ENCODE assay signal across 1 cellular context in the genomic region with DNA sequence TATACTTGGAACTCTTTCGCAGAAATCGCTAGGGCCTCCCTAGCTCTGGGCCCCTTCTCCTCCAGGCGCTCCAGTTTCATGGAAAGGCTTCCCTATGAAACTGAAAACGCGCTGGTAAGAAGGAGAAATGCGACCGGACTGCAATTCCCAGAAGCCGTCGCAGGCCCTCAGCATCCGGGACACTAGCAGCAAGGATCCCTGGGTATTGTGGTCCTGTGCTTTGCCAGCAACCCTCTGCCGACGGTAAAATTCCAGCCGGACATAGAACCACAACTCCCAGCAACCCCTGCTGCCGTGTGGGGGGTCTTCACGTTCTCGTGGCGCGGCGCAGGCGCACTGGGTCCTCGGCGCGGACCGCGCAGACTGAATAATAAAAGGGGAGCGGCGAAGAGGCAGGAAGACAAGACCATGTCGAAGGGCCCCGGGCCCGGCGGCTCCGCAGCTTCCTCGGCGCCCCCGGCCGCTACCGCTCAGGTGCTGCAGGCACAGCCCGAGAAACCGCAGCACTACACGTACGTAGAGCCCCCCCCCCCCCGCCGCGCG.
TF ChIP-seq lines count a peak whose summit lies in the region.

A gene with protein sequence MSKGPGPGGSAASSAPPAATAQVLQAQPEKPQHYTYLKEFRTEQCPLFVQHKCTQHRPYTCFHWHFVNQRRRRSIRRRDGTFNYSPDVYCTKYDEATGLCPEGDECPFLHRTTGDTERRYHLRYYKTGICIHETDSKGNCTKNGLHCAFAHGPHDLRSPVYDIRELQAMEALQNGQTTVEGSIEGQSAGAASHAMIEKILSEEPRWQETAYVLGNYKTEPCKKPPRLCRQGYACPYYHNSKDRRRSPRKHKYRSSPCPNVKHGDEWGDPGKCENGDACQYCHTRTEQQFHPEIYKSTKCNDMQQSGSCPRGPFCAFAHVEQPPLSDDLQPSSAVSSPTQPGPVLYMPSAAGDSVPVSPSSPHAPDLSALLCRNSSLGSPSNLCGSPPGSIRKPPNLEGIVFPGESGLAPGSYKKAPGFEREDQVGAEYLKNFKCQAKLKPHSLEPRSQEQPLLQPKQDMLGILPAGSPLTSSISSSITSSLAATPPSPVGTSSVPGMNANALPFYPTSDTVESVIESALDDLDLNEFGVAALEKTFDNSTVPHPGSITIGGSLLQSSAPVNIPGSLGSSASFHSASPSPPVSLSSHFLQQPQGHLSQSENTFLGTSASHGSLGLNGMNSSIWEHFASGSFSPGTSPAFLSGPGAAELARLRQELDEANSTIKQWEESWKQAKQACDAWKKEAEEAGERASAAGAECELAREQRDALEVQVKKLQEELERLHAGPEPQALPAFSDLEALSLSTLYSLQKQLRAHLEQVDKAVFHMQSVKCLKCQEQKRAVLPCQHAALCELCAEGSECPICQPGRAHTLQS (plus strand): TSS at position 334 of the 543 bp plus-strand sequence. CDS start 75 bp downstream, at position 409.

TF ChIP-seq in GM12878, 131 proteins besides CTCF, POLR2A, EP300 and RAD21 (continued from another document and continues in another):
- TF ChIP-seq, protein P1, sequence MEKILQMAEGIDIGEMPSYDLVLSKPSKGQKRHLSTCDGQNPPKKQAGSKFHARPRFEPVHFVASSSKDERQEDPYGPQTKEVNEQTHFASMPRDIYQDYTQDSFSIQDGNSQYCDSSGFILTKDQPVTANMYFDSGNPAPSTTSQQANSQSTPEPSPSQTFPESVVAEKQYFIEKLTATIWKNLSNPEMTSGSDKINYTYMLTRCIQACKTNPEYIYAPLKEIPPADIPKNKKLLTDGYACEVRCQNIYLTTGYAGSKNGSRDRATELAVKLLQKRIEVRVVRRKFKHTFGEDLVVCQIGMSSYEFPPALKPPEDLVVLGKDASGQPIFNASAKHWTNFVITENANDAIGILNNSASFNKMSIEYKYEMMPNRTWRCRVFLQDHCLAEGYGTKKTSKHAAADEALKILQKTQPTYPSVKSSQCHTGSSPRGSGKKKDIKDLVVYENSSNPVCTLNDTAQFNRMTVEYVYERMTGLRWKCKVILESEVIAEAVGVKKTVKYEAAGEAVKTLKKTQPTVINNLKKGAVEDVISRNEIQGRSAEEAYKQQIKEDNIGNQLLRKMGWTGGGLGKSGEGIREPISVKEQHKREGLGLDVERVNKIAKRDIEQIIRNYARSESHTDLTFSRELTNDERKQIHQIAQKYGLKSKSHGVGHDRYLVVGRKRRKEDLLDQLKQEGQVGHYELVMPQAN (conservative IDR thresholded peaks at IDR 0.05): no peak
- no peak for TF ChIP-seq ASH2L (IDR thresholded peaks at IDR 0.05; ENCODE audit: borderline replicate concordance, low read depth)
- TF ChIP-seq, protein P2, sequence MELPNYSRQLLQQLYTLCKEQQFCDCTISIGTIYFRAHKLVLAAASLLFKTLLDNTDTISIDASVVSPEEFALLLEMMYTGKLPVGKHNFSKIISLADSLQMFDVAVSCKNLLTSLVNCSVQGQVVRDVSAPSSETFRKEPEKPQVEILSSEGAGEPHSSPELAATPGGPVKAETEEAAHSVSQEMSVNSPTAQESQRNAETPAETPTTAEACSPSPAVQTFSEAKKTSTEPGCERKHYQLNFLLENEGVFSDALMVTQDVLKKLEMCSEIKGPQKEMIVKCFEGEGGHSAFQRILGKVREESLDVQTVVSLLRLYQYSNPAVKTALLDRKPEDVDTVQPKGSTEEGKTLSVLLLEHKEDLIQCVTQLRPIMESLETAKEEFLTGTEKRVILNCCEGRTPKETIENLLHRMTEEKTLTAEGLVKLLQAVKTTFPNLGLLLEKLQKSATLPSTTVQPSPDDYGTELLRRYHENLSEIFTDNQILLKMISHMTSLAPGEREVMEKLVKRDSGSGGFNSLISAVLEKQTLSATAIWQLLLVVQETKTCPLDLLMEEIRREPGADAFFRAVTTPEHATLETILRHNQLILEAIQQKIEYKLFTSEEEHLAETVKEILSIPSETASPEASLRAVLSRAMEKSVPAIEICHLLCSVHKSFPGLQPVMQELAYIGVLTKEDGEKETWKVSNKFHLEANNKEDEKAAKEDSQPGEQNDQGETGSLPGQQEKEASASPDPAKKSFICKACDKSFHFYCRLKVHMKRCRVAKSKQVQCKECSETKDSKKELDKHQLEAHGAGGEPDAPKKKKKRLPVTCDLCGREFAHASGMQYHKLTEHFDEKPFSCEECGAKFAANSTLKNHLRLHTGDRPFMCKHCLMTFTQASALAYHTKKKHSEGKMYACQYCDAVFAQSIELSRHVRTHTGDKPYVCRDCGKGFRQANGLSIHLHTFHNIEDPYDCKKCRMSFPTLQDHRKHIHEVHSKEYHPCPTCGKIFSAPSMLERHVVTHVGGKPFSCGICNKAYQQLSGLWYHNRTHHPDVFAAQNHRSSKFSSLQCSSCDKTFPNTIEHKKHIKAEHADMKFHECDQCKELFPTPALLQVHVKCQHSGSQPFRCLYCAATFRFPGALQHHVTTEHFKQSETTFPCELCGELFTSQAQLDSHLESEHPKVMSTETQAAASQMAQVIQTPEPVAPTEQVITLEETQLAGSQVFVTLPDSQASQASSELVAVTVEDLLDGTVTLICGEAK (IDR thresholded peaks at IDR 0.05; ENCODE audit: borderline replicate concordance): peak; percentile 58; the same call in 1 of the 2 replicates
- no peak for TF ChIP-seq CHD1 (IDR thresholded peaks at IDR 0.05; ENCODE audit: low read depth, low read length)
- TF ChIP-seq DPF2 (IDR thresholded peaks at IDR 0.05): peak; percentile 62; the same call in 1 of the 2 replicates
- 0 out of 2 replicates have a peak, but pooled peaks have one; percentile 31 for TF ChIP-seq TAF1 (IDR thresholded peaks at IDR 0.05; ENCODE audit: borderline replicate concordance, low read depth, low read length)
- TF ChIP-seq RUNX3 (IDR thresholded peaks at IDR 0.05; ENCODE audit: low read length): peak; percentile 66; the same call in 1 of the 2 replicates
- peak; percentile 100 for TF ChIP-seq IKZF1 (conservative IDR thresholded peaks at IDR 0.05)
- TF ChIP-seq NR2C1 (IDR thresholded peaks at IDR 0.05): peak; percentile 87
- TF ChIP-seq MTA2 (IDR thresholded peaks at IDR 0.05; ENCODE audit: low read depth): no peak
- TF ChIP-seq POU2F2 (IDR thresholded peaks at IDR 0.05; ENCODE audit: borderline replicate concordance, low read depth, low read length): 0 out of 3 replicates have a peak, but pooled peaks have one; percentile 22
- no peak for TF ChIP-seq RB1 (IDR thresholded peaks at IDR 0.05; ENCODE audit: borderline replicate concordance)
- TF ChIP-seq BMI1 (IDR thresholded peaks at IDR 0.05; ENCODE audit: borderline replicate concordance): no peak
- peak; percentile 97 for TF ChIP-seq TARDBP (IDR thresholded peaks at IDR 0.05; ENCODE audit: borderline replicate concordance)
- peak; percentile 83 for TF ChIP-seq CHD2 (IDR thresholded peaks at IDR 0.05; ENCODE audit: borderline replicate concordance, low read depth, low read length)
- TF ChIP-seq, protein P3, sequence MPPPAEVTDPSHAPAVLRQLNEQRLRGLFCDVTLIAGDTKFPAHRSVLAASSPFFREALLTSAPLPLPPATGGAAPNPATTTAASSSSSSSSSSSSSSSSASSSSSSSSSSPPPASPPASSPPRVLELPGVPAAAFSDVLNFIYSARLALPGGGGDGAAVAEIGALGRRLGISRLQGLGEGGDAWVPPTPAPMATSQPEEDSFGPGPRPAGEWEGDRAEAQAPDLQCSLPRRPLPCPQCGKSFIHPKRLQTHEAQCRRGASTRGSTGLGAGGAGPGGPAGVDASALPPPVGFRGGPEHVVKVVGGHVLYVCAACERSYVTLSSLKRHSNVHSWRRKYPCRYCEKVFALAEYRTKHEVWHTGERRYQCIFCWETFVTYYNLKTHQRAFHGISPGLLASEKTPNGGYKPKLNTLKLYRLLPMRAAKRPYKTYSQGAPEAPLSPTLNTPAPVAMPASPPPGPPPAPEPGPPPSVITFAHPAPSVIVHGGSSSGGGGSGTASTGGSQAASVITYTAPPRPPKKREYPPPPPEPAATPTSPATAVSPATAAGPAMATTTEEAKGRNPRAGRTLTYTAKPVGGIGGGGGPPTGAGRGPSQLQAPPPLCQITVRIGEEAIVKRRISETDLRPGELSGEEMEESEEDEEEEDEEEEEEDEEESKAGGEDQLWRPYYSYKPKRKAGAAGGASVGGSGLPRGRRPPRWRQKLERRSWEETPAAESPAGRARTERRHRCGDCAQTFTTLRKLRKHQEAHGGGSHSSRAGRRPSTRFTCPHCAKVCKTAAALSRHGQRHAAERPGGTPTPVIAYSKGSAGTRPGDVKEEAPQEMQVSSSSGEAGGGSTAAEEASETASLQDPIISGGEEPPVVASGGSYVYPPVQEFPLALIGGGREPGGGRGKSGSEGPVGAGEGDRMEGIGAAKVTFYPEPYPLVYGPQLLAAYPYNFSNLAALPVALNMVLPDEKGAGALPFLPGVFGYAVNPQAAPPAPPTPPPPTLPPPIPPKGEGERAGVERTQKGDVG (CRISPR knock-in tag; IDR thresholded peaks at IDR 0.05): no peak
- no peak for TF ChIP-seq TCF3 (IDR thresholded peaks at IDR 0.05; ENCODE audit: borderline replicate concordance, insufficient read depth, low read depth, low read length)
- 0 out of 2 replicates have a peak, but pooled peaks have one; percentile 10 for TF ChIP-seq GATAD2B (conservative IDR thresholded peaks at IDR 0.05; ENCODE audit: low read depth)
- peak; percentile 59; the same call in 1 of the 2 replicates for TF ChIP-seq ATF3 (IDR thresholded peaks at IDR 0.05; ENCODE audit: borderline replicate concordance, extremely low read depth, low read depth, low read length)
- peak in 1 of 2 experiments; percentile 94; a peak in 1 of 4 replicates for TF ChIP-seq BHLHE40 (IDR thresholded peaks at IDR 0.05; ENCODE audit: borderline replicate concordance in 1 of 2, low read depth in 2 of 2, low read length in 1 of 2)
- TF ChIP-seq CBFB (IDR thresholded peaks at IDR 0.05; ENCODE audit: low read depth): no peak
- TF ChIP-seq, protein P4, sequence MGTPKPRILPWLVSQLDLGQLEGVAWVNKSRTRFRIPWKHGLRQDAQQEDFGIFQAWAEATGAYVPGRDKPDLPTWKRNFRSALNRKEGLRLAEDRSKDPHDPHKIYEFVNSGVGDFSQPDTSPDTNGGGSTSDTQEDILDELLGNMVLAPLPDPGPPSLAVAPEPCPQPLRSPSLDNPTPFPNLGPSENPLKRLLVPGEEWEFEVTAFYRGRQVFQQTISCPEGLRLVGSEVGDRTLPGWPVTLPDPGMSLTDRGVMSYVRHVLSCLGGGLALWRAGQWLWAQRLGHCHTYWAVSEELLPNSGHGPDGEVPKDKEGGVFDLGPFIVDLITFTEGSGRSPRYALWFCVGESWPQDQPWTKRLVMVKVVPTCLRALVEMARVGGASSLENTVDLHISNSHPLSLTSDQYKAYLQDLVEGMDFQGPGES (IDR thresholded peaks at IDR 0.05): no peak
- no peak for TF ChIP-seq MTA3 (IDR thresholded peaks at IDR 0.05; ENCODE audit: borderline replicate concordance, low read length)
- peak; percentile 93 for TF ChIP-seq CREB1 (IDR thresholded peaks at IDR 0.05; ENCODE audit: low read depth)
- peak; percentile 53; the same call in 1 of the 2 replicates for TF ChIP-seq GABPA (IDR thresholded peaks at IDR 0.05; ENCODE audit: low read depth)
- TF ChIP-seq SIX5 (IDR thresholded peaks at IDR 0.05; ENCODE audit: low read depth, low read length, severe bottlenecking): peak; percentile 100
- TF ChIP-seq POLR2AphosphoS5 (IDR thresholded peaks at IDR 0.05; ENCODE audit: low read length): no peak
- no peak for TF ChIP-seq NBN (IDR thresholded peaks at IDR 0.05)
- TF ChIP-seq, protein P5, sequence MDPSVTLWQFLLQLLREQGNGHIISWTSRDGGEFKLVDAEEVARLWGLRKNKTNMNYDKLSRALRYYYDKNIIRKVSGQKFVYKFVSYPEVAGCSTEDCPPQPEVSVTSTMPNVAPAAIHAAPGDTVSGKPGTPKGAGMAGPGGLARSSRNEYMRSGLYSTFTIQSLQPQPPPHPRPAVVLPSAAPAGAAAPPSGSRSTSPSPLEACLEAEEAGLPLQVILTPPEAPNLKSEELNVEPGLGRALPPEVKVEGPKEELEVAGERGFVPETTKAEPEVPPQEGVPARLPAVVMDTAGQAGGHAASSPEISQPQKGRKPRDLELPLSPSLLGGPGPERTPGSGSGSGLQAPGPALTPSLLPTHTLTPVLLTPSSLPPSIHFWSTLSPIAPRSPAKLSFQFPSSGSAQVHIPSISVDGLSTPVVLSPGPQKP (IDR thresholded peaks at IDR 0.05; ENCODE audit: low read depth, low read length): no peak
- TF ChIP-seq FOXK2 (IDR thresholded peaks at IDR 0.05): peak; percentile 29; the same call in 1 of the 2 replicates
- TF ChIP-seq ZNF207 (IDR thresholded peaks at IDR 0.05; ENCODE audit: borderline replicate concordance): peak; percentile 42; the same call in 1 of the 2 replicates
- TF ChIP-seq ZZZ3 (IDR thresholded peaks at IDR 0.05; ENCODE audit: control insufficient read depth, insufficient read length, low read depth): no peak
- TF ChIP-seq STAT1 (conservative IDR thresholded peaks at IDR 0.05): peak; percentile 74; the same call in 1 of the 2 replicates
- TF ChIP-seq, protein P6, sequence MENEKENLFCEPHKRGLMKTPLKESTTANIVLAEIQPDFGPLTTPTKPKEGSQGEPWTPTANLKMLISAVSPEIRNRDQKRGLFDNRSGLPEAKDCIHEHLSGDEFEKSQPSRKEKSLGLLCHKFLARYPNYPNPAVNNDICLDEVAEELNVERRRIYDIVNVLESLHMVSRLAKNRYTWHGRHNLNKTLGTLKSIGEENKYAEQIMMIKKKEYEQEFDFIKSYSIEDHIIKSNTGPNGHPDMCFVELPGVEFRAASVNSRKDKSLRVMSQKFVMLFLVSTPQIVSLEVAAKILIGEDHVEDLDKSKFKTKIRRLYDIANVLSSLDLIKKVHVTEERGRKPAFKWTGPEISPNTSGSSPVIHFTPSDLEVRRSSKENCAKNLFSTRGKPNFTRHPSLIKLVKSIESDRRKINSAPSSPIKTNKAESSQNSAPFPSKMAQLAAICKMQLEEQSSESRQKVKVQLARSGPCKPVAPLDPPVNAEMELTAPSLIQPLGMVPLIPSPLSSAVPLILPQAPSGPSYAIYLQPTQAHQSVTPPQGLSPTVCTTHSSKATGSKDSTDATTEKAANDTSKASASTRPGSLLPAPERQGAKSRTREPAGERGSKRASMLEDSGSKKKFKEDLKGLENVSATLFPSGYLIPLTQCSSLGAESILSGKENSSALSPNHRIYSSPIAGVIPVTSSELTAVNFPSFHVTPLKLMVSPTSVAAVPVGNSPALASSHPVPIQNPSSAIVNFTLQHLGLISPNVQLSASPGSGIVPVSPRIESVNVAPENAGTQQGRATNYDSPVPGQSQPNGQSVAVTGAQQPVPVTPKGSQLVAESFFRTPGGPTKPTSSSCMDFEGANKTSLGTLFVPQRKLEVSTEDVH (IDR thresholded peaks at IDR 0.05; ENCODE audit: low read depth, partially characterized antibody): no peak
- no peak for TF ChIP-seq HSF1 (IDR thresholded peaks at IDR 0.05; ENCODE audit: low read depth, low read length)
- TF ChIP-seq JUNB (IDR thresholded peaks at IDR 0.05): no peak
- no peak for TF ChIP-seq PML (IDR thresholded peaks at IDR 0.05; ENCODE audit: low read length)
- TF ChIP-seq ATF7 (IDR thresholded peaks at IDR 0.05; ENCODE audit: low read depth): no peak
- no peak for TF ChIP-seq CHD4 (IDR thresholded peaks at IDR 0.05)
- no peak for TF ChIP-seq ZNF217 (IDR thresholded peaks at IDR 0.05)
